30 cellular contexts compared by ENCODE assay signal in genomic region chr12:31007636-31008175, GRCh38.
"Had no signal": no experiment of that assay in that cellular context is flagged by ENCODE, and none has a peak within 500 bp of the region (broad histone marks: within the 10 kb centered on the region; RNA-seq: fewer than 3 reads in every experiment).

No MANE protein-coding gene starts in this region.

- FAIRE-seq: small intestine, TTC549, urothelium cell line had no signal

- H3K27me3 Mint-ChIP-seq: activated naive CD4-positive, alpha-beta T cell treated with anti-CD3 and anti-CD28 coated beads, Interleukin-2, amount 50 U/mL, for 24 hours; dendritic cell treated with granulocyte-macrophage colony-stimulating factor and Interleukin-4, amounts not matched to agents 40 ng/mL and 50 ng/mL, for 4 days had no signal

- ATAC-seq: activated CD4-positive, CD25-positive, alpha-beta regulatory T cell treated with anti-CD3 and anti-CD28 coated beads, Interleukin-2, amount 50 U/mL, for 24 hours; foreskin keratinocyte; heart right ventricle; left lung; sciatic nerve; stimulated activated naive B cell treated with anti-CD40 and anti-IgM and Interleukin-4, amounts not matched to agents 10 μg/mL and 1 μg/mL and 100 μg/mL, for 72 hours had no signal

- H3K4me1 ChIP-seq: breast epithelium, esophagus muscularis mucosa, foreskin keratinocyte, heart right ventricle, left lung, tibial artery had no signal

- H3K9me3 ChIP-seq: breast epithelium, esophagus muscularis mucosa, heart right ventricle, left lung, neutrophil, suprapubic skin, tibial artery had no signal

- H3K27me3 ChIP-seq: breast epithelium, esophagus muscularis mucosa, foreskin keratinocyte, heart right ventricle, left lung, neutrophil, suprapubic skin, tibial artery had no signal

- H3K36me3 ChIP-seq: breast epithelium, esophagus muscularis mucosa, heart right ventricle, left lung, neutrophil, suprapubic skin, tibial artery had no signal

- DNase-seq: activated CD4-positive, alpha-beta T cell treated with anti-CD3 and anti-CD28 coated beads for 48 hours; activated CD4-positive, alpha-beta T cell treated with anti-CD3 and anti-CD28 coated beads, Interleukin-2, amount 50 U/mL, for 48 hours; activated CD8-positive, alpha-beta memory T cell treated with anti-CD3 and anti-CD28 coated beads for 24 hours; activated T-cell treated with anti-CD3 and anti-CD28 coated beads, Interleukin-2, amount 50 U/mL, for 1 hour; endodermal cell; foreskin keratinocyte; heart right ventricle; kidney glomerular epithelial cell; small intestine; stimulated activated CD4-positive, alpha-beta T cell treated with anti-CD3 and anti-CD28 coated beads, Interleukin-2, amount 100 ng/mL, for 24 hours; stimulated activated naive B cell treated with anti-CD40 and anti-IgM and Interleukin-4, amounts not matched to agents 10 μg/mL and 1 μg/mL and 100 μg/mL, for 72 hours; SW 1271; T-helper 9 cell had no signal

- H3K4me3 ChIP-seq: breast epithelium, esophagus muscularis mucosa, heart right ventricle, left lung, lung, suprapubic skin, tibial artery had no signal

- H3K4me1 Mint-ChIP-seq: activated naive CD4-positive, alpha-beta T cell treated with anti-CD3 and anti-CD28 coated beads, Interleukin-2, amount 50 U/mL, for 24 hours; central memory CD8-positive, alpha-beta T cell had no signal

- H3K9me3 Mint-ChIP-seq: activated naive CD4-positive, alpha-beta T cell treated with anti-CD3 and anti-CD28 coated beads, Interleukin-2, amount 50 U/mL, for 24 hours; central memory CD8-positive, alpha-beta T cell; dendritic cell treated with granulocyte-macrophage colony-stimulating factor and Interleukin-4, amounts not matched to agents 40 ng/mL and 50 ng/mL, for 4 days; endodermal cell; nephron; stimulated activated naive B cell treated with anti-CD40 and anti-IgM and Interleukin-4, amounts not matched to agents 10 μg/mL and 1 μg/mL and 100 μg/mL, for 72 hours; T-helper 1 cell treated with Interleukin-12 subunit alpha and Interleukin-12 subunit beta and Interleukin-4 antibody, amounts not matched to agents 30 μg/mL and 1 μg/mL, for 36 hours had no signal

- H3K4me3 Mint-ChIP-seq: activated naive CD4-positive, alpha-beta T cell treated with anti-CD3 and anti-CD28 coated beads, Interleukin-2, amount 50 U/mL, for 24 hours; central memory CD8-positive, alpha-beta T cell; dendritic cell treated with granulocyte-macrophage colony-stimulating factor and Interleukin-4, amounts not matched to agents 40 ng/mL and 50 ng/mL, for 4 days; endodermal cell; nephron; stimulated activated naive B cell treated with anti-CD40 and anti-IgM and Interleukin-4, amounts not matched to agents 10 μg/mL and 1 μg/mL and 100 μg/mL, for 72 hours; T-helper 1 cell treated with Interleukin-12 subunit alpha and Interleukin-12 subunit beta and Interleukin-4 antibody, amounts not matched to agents 30 μg/mL and 1 μg/mL, for 36 hours had no signal

- H3K27ac Mint-ChIP-seq: activated naive CD4-positive, alpha-beta T cell treated with anti-CD3 and anti-CD28 coated beads, Interleukin-2, amount 50 U/mL, for 24 hours; dendritic cell treated with granulocyte-macrophage colony-stimulating factor and Interleukin-4, amounts not matched to agents 40 ng/mL and 50 ng/mL, for 4 days; endodermal cell; nephron; progenitor cell of endocrine pancreas; stimulated activated naive B cell treated with anti-CD40 and anti-IgM and Interleukin-4, amounts not matched to agents 10 μg/mL and 1 μg/mL and 100 μg/mL, for 72 hours; T-helper 1 cell treated with Interleukin-12 subunit alpha and Interleukin-12 subunit beta and Interleukin-4 antibody, amounts not matched to agents 30 μg/mL and 1 μg/mL, for 36 hours had no signal

- H3K27ac ChIP-seq: breast epithelium, esophagus muscularis mucosa, foreskin keratinocyte, heart right ventricle, left lung, neutrophil, suprapubic skin, tibial artery had no signal

- H3K36me3 Mint-ChIP-seq: activated naive CD4-positive, alpha-beta T cell treated with anti-CD3 and anti-CD28 coated beads, Interleukin-2, amount 50 U/mL, for 24 hours; stimulated activated naive B cell treated with anti-CD40 and anti-IgM and Interleukin-4, amounts not matched to agents 10 μg/mL and 1 μg/mL and 100 μg/mL, for 72 hours had no signal
